ENCODE assay signal across 26 cellular contexts in genomic region chr7:56219017-56219416, GRCh38.
"Had no signal": no experiment of that assay in that cellular context is flagged by ENCODE, and none has a peak within 500 bp of the region (broad histone marks: within the 10 kb centered on the region; RNA-seq: fewer than 3 reads in every experiment).

No MANE protein-coding gene starts in this region.

- H3K9me3 ChIP-seq: MG63 had no signal

- H3K27me3 ChIP-seq: MG63 had no signal

- H3K4me3 ChIP-seq: MG63 had no signal

- DNase-seq: Karpas-422, Kasumi-1, KG1, MG63, MM.1S, NCI-H1048, NCI-H1417 treated with DMSO at 0.1 percent for 48 hours, NCI-H1436, NCI-H1436 treated with DMSO at 0.1 percent for 48 hours, NCI-H146, NCI-H1694, NCI-H1694 treated with DMSO at 0.1 percent for 48 hours, NCI-H187, NCI-H187 treated with DMSO at 0.1 percent for 48 hours, NCI-H1930, NCI-H2029 treated with DMSO at 0.1 percent for 48 hours, NCI-H2081, NCI-H2081 treated with DMSO at 0.1 percent for 48 hours, NCI-H2107, NCI-H2227 treated with DMSO at 0.1 percent for 48 hours, NCI-H226, NCI-H345, NCI-H446, NCI-H446 treated with DMSO at 0.1 percent for 48 hours, NCI-H510A had no signal

- H3K9ac ChIP-seq: KMS-11 had no signal

- H3K4me2 ChIP-seq: KMS-11 had no signal

- H3K36me3 ChIP-seq: MG63 had no signal

- H3K27ac ChIP-seq: KMS-11 had no signal
